ENCODE assay signal across 17 cellular contexts in the genomic region with DNA sequence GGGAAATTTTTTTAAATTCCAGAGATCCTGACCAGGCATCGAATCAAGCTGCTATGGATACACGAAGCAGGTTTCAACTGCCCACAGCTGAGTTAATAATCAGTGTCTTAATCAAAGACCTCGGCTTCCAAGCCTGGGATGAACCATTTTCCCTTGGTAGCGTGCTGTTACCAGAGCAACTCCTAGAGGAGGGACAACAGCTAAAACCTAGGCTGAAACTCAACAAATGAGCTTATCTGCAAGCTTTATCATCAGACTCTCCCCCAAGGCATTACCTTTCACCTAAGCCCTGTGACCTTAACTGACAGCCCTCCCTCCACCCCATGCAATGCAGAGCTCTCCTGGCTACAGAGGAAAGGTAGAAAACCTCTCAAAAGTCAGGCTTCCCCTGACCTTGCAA. TPM values are rescaled to one million over a fixed set of nuclear protein-coding genes. Genes with fewer than 3 reads are reported as not detected.
A peak's percentile ranks its signal among the peaks of the same experiment; 100 is the strongest.
DNase-seq lines count a peak whose midpoint lies in the region; ATAC-seq, FAIRE-seq and TF ChIP-seq lines count a peak whose summit lies in the region.
"Had no signal": no experiment of that assay in that cellular context is flagged by ENCODE, and none has a peak within 500 bp of the region (broad histone marks: within the 10 kb centered on the region; RNA-seq: fewer than 3 reads in every experiment).

No MANE protein-coding gene starts in this region.

- no peak overlapping the region for H2AFZ ChIP-seq in K562 (ENCODE audit: low read depth, low read length)

- no peak overlapping the region for H4K8ac ChIP-seq in mesendoderm (ENCODE audit: low read depth, low read length)

- BruUV-seq in K562 (replicated peaks; lab: Mats Ljungman, UMichigan) = no TSS peak

- no peaks in the 10 kb centered on the region for H3K79me2 ChIP-seq in K562 (ENCODE audit: control insufficient read depth, insufficient read depth, low read length)
- no peaks in the 10 kb centered on the region for H3K79me2 ChIP-seq in mesendoderm (ENCODE audit: control insufficient read depth, insufficient read depth, low read length)

- no peak overlapping the region for H4K5ac ChIP-seq in mesendoderm (ENCODE audit: low read length)

- no peaks in the 10 kb centered on the region; a peak in 2 of 5 replicates for H3K4me1 ChIP-seq in K562 (replicated peaks in 1 of 2; ENCODE audit: control insufficient read depth in 2 of 2, insufficient read depth in 2 of 2, low read length in 2 of 2)
- no peaks in the 10 kb centered on the region for H3K4me1 ChIP-seq in mesendoderm (ENCODE audit: control insufficient read depth, low read depth, low read length)
- no peaks in the 10 kb centered on the region for H3K4me1 ChIP-seq in uterus
- H3K4me1 ChIP-seq in aorta (ENCODE audit: control insufficient read depth in 1 of 2, insufficient read depth in 2 of 2, low read length in 2 of 2) = no peaks in the 10 kb centered on the region
- H3K4me1 ChIP-seq: A549, BE2C had no signal

- WGBS in K562 (ENCODE audit: insufficient coverage, low coverage, missing lambda C conversion rate) = 59% methylated on average over 4 of the region's 4 CpGs
- WGBS in mesendoderm (ENCODE audit: extremely low coverage, insufficient coverage, low lambda C conversion rate) = no CpG with 5 or more reads among the region's 4 CpGs
- WGBS in aorta, 2 donors = 51 to 60% methylated on average over 4 of the region's 4 CpGs

- H3K79me1 ChIP-seq in mesendoderm (ENCODE audit: low read length) = no peaks in the 10 kb centered on the region

- no peak for ATAC-seq in K562
- no peak for ATAC-seq in aorta (ENCODE audit: low FRiP score)
- ATAC-seq: A549 had no signal

- H3K9me1 ChIP-seq in K562 (ENCODE audit: control insufficient read depth, insufficient read depth, low read length) = no peaks in the 10 kb centered on the region

- H3K9me3 ChIP-seq in K562 (replicated peaks; ENCODE audit: control insufficient read depth, insufficient read depth, low read depth, low read length) = no peaks in the 10 kb centered on the region
- H3K9me3 ChIP-seq in uterus = no peaks in the 10 kb centered on the region
- no peaks in the 10 kb centered on the region for H3K9me3 ChIP-seq in aorta (ENCODE audit: control insufficient read depth, low read length)
- H3K9me3 ChIP-seq: A549, BE2C had no signal

- DNase-seq in NCI-H82 (lab: John Stamatoyannopoulos, UW) (peak; percentile 98), K562 (ENCODE audit: extremely low read depth in 1 of 4, low spot score in 3 of 4) (no peak), mesendoderm (peak; percentile 79), uterus (no peak), NCI-H774 (lab: John Stamatoyannopoulos, UW) (no peak), GF-D8 (lab: John Stamatoyannopoulos, UW) (no peak), RKO (ENCODE audit: low spot score) (no peak), aorta (no peak)
- DNase-seq: BE2C; CD8-positive, alpha-beta memory T cell; DMS 273 treated with DMSO at 0.1 percent for 48 hours; GOT3; H9; IMR-90 had no signal

- no peak for TF ChIP-seq EP300 in K562 (IDR thresholded peaks at IDR 0.05; ENCODE audit: low read length)

- H2BK5ac ChIP-seq in mesendoderm (ENCODE audit: low read length) = no peak overlapping the region

- H2BK120ac ChIP-seq in mesendoderm (ENCODE audit: low read depth, low read length) = no peak overlapping the region

- intact Hi-C loops in K562 (cut with micrococcal nuclease) = no loop called here
- intact Hi-C loops in uterus (cut with DNase I; ENCODE audit: low total_unique reads) = no loop called here
- intact Hi-C loops in aorta (cut with DNase I) = loop anchor here in 1 of 2 donors (10.0 kb wide), 1 partner anchor 59 kb away; no protein-coding TSS in a partner anchor

- POLR2A ChIA-PET in K562 (lab: Yijun Ruan, JAX) = no interaction called here

- no peaks in the 10 kb centered on the region for H4K20me1 ChIP-seq in K562 (replicated peaks; ENCODE audit: control insufficient read depth, insufficient read depth, low read length)

- no peak overlapping the region; the same call in 2 of the 3 replicates for H3K27ac ChIP-seq in K562 (ENCODE audit: extremely low read depth, low read depth, low read length)
- no peak overlapping the region for H3K27ac ChIP-seq in mesendoderm (ENCODE audit: low read depth, low read length)
- peak overlapping the region; percentile 59 to 61 for H3K27ac ChIP-seq in uterus
- H3K27ac ChIP-seq in aorta (ENCODE audit: low read depth in 1 of 2, low read length in 2 of 2) = no peak overlapping the region
- H3K27ac ChIP-seq: A549, C4-2B had no signal

- no peaks in the 10 kb centered on the region for H3K27me3 ChIP-seq in K562 (ENCODE audit: control insufficient read depth in 2 of 2, insufficient read depth in 2 of 2, low read length in 2 of 2)
- H3K27me3 ChIP-seq in mesendoderm (ENCODE audit: insufficient read depth, low read length, poor library complexity) = no peaks in the 10 kb centered on the region
- H3K27me3 ChIP-seq in uterus = no peaks in the 10 kb centered on the region
- H3K27me3 ChIP-seq in aorta (ENCODE audit: control insufficient read depth in 1 of 2, insufficient read depth in 2 of 2, low read length in 1 of 2) = no peaks in the 10 kb centered on the region
- H3K27me3 ChIP-seq: BE2C had no signal

- H2AK5ac ChIP-seq in mesendoderm (ENCODE audit: low read length) = no peak overlapping the region

- H3K4me2 ChIP-seq in K562 (ENCODE audit: insufficient read depth, low read length) = no peak overlapping the region
- no peak overlapping the region for H3K4me2 ChIP-seq in mesendoderm (ENCODE audit: low read length)
- H3K4me2 ChIP-seq: A549 had no signal

- no peak for TF ChIP-seq RAD21 in K562 (CRISPR knock-in tag; conservative IDR thresholded peaks at IDR 0.05 in 1 of 2, IDR thresholded peaks at IDR 0.05 in 1 of 2)

- CTCF ChIA-PET in K562 (lab: Yijun Ruan, JAX; ENCODE audit: low intra/inter-chr PET ratio) = no interaction called here

- in situ Hi-C loops in K562 (cut with MboI) = no loop called here

- H3K56ac ChIP-seq in mesendoderm (ENCODE audit: low read length) = no peak overlapping the region

- no peak overlapping the region for H3K18ac ChIP-seq in mesendoderm (ENCODE audit: low read length)

- no peak overlapping the region for H2BK15ac ChIP-seq in mesendoderm (replicated peaks; ENCODE audit: low read depth)

- TF ChIP-seq POLR2A in K562 (conservative IDR thresholded peaks at IDR 0.05) (no peak), uterus (IDR thresholded peaks at IDR 0.05) (no peak)

- H3K4me3 ChIP-seq in K562 (no peak overlapping the region), mesendoderm (ENCODE audit: low read length) (no peak overlapping the region), uterus (no peak overlapping the region), aorta (ENCODE audit: low read length in 2 of 2) (no peak overlapping the region)
- H3K4me3 ChIP-seq: A549 had no signal

- peaks cover 10% of the 10 kb centered on the region; the same call in 1 of the 3 replicates for H3K36me3 ChIP-seq in K562 (ENCODE audit: control insufficient read depth, insufficient read depth, low read length)
- no peaks in the 10 kb centered on the region for H3K36me3 ChIP-seq in mesendoderm (ENCODE audit: control insufficient read depth, insufficient read depth, low read length)
- H3K36me3 ChIP-seq in uterus = no peaks in the 10 kb centered on the region
- peaks cover 4 to 7% of the 10 kb centered on the region in 2 donors for H3K36me3 ChIP-seq in aorta (ENCODE audit: control insufficient read depth in 1 of 2, insufficient read depth in 2 of 2, low read length in 1 of 2)

- H3K23ac ChIP-seq in mesendoderm (ENCODE audit: low read length) = no peak overlapping the region

- no peak for FAIRE-seq in K562 (lab: Jason Lieb, UNC)
- FAIRE-seq: A549, GM12891 had no signal

- H3K9ac ChIP-seq in K562 (ENCODE audit: insufficient read depth in 1 of 2, low read depth in 2 of 2, low read length in 2 of 2) (no peak overlapping the region), mesendoderm (ENCODE audit: low read length) (no peak overlapping the region)

- H3K4ac ChIP-seq in mesendoderm (ENCODE audit: low read depth, low read length) = no peak overlapping the region

- TF ChIP-seq CTCF in K562 (IDR thresholded peaks at IDR 0.05 in 2 of 3, conservative IDR thresholded peaks at IDR 0.05 in 1 of 3; ENCODE audit: insufficient read depth in 2 of 3, low read depth in 1 of 3, low read length in 3 of 3) = no peak
- TF ChIP-seq CTCF in uterus (IDR thresholded peaks at IDR 0.05) = no peak

RNA-seq across cellular contexts. Expression of a gene that starts 39.7 kb away (rescaled TPM):
- total RNA-seq in K562 (2011; cell fraction: chromatin; rRNA removed; ENCODE audit: low replicate concordance) = 9.2 and 14.9 TPM in 2 replicates
- 7.6 and 10.3 TPM in 2 replicates for total RNA-seq in K562 (2011; cell fraction: nucleolus; rRNA removed)
- total RNA-seq in K562 (2011; cell fraction: nucleoplasm; rRNA removed) = 12.7 and 20.4 TPM in 2 replicates
- total RNA-seq in K562 (2014; rRNA removed) = 4.1 and 4.5 TPM in 2 replicates
- 11.3 and 13.1 TPM in 2 replicates for total RNA-seq in K562 (2014; rRNA removed; fragmentation: Illumina TruSeq; extraction: Trizol)
- total RNA-seq in K562 (2015; rRNA removed; fragmentation: Illumina TruSeq; extraction: Trizol) = 6.7 and 7.4 TPM in 2 replicates
- total RNA-seq in K562 (2021) = 8.4 and 9.0 TPM in 2 replicates
- polyA plus RNA-seq in K562 (2011; rRNA removed) = 7.0 and 10.6 TPM in 2 replicates
- 3.1 and 5.0 TPM in 2 replicates for polyA plus RNA-seq in K562 (2011; cell fraction: cytosol; rRNA removed)
- 6.0 and 6.9 TPM in 2 replicates for polyA plus RNA-seq in K562 (2011; cell fraction: nucleus; rRNA removed)
- polyA plus RNA-seq in K562 (2012) = 5.8 and 9.1 TPM in 2 replicates
- polyA plus RNA-seq in K562 (2014; fragmentation: Illumina TruSeq; extraction: Trizol) = 8.0 and 9.0 TPM in 2 replicates
- 1 to 10 TPM; 4.0 to 5.9 TPM for polyA plus RNA-seq in K562 (2014; fragmentation: Nextera tagmentation; extraction: Ambion mirVana)
- 9.0 TPM in 2 replicates for polyA plus RNA-seq in K562 (2014; rRNA removed)
- 10.5 and 11.5 TPM in 2 replicates for polyA minus RNA-seq in K562 (2011; rRNA and poly(A)+ RNA removed)
- 3.4 and 3.5 TPM in 2 replicates for polyA minus RNA-seq in K562 (2011; cell fraction: cytosol; rRNA and poly(A)+ RNA removed)
- polyA minus RNA-seq in K562 (2011; cell fraction: nucleus; rRNA and poly(A)+ RNA removed) = 4.6 and 4.8 TPM in 2 replicates
- 8.2 TPM for polyA plus RNA-seq in mesendoderm (2013, experiment 1 of 2)
- polyA plus RNA-seq in mesendoderm (2013, experiment 2 of 2) = 8.5 TPM
- 10 to 100 TPM in 3 of 4 donors, 1 to 10 TPM in 1; 4.4 to 24.6 (median 19.1) TPM for total RNA-seq in uterus
- total RNA-seq in aorta = 10 to 100 TPM; 12.7 to 21.6 TPM
- 10 to 100 TPM; 10.3 to 12.6 TPM for polyA plus RNA-seq in aorta

RNA-seq across cellular contexts. Expression of a gene that starts 49.9 kb away (rescaled TPM):
- 5.7 and 12.3 TPM in 2 replicates for total RNA-seq in K562 (2011; cell fraction: chromatin; rRNA removed; ENCODE audit: low replicate concordance)
- 1.5 and 5.9 TPM in 2 replicates for total RNA-seq in K562 (2011; cell fraction: nucleolus; rRNA removed)
- total RNA-seq in K562 (2011; cell fraction: nucleoplasm; rRNA removed) = 9.9 and 10.7 TPM in 2 replicates
- total RNA-seq in K562 (2014; rRNA removed) (4.0 and 4.3 TPM in 2 replicates), K562 (2014; rRNA removed; fragmentation: Illumina TruSeq; extraction: Trizol) (5.3 and 6.3 TPM in 2 replicates), K562 (2015; rRNA removed; fragmentation: Illumina TruSeq; extraction: Trizol) (5.5 and 5.9 TPM in 2 replicates), K562 (2021) (6.0 and 7.3 TPM in 2 replicates), uterus (10 to 100 TPM; 26.2 to 70.9 (median 27.2) TPM), aorta (10 to 100 TPM; 58.4 to 72.1 TPM)
- polyA plus RNA-seq in K562 (2011; rRNA removed) (4.1 and 4.8 TPM in 2 replicates), K562 (2014; fragmentation: Illumina TruSeq; extraction: Trizol) (6.5 and 7.0 TPM in 2 replicates), K562 (2014; fragmentation: Nextera tagmentation; extraction: Ambion mirVana) (1 to 10 TPM; 1.9 to 2.2 TPM), K562 (2014; rRNA removed) (3.7 and 7.0 TPM in 2 replicates), aorta (10 to 100 TPM; 29.9 to 96.7 TPM)
- polyA plus RNA-seq in K562 (2011; cell fraction: cytosol; rRNA removed) = 1.7 and 2.3 TPM in 2 replicates
- polyA plus RNA-seq in K562 (2011; cell fraction: nucleus; rRNA removed) = 6.7 and 7.3 TPM in 2 replicates
- 4.9 and 11.1 TPM in 2 replicates for polyA plus RNA-seq in K562 (2012)
- polyA minus RNA-seq in K562 (2011; rRNA and poly(A)+ RNA removed) = 1.7 and 4.1 TPM in 2 replicates
- not detected in 2 replicates for polyA minus RNA-seq in K562 (2011; cell fraction: cytosol; rRNA and poly(A)+ RNA removed)
- 2.8 and 4.3 TPM in 2 replicates for polyA minus RNA-seq in K562 (2011; cell fraction: nucleus; rRNA and poly(A)+ RNA removed)
- 9.3 TPM for polyA plus RNA-seq in mesendoderm (2013, experiment 1 of 2)
- polyA plus RNA-seq in mesendoderm (2013, experiment 2 of 2) = 9.1 TPM

Comparison
In these comparisons a context has a peak if more than half of its experiments do, and no peak if none do; other contexts are left out.
1. DNase-seq: peak in NCI-H82 (single experiment) and mesendoderm (single experiment); none in K562 (0 of 4), uterus (0 of 2), NCI-H774 (single experiment), GF-D8 (single experiment), RKO (single experiment) and aorta (0 of 2).
2. H3K27ac ChIP-seq: peak in uterus (2 of 2); none in K562 (single experiment), mesendoderm (single experiment) and aorta (0 of 2).